1 cellular context compared by ENCODE assay signal in genomic region chr16:20023190-20023589, GRCh38.
TF ChIP-seq lines count a peak whose summit lies in the region.

No MANE protein-coding gene starts in this region.

TF ChIP-seq in GM23338, 12 proteins besides CTCF, POLR2A, EP300 and RAD21:
- TF ChIP-seq REST (IDR thresholded peaks at IDR 0.05; ENCODE audit: unreplicated experiment) (peak; percentile 77), JUNB (IDR thresholded peaks at IDR 0.05; ENCODE audit: unreplicated experiment) (no peak), POLR2AphosphoS5 (IDR thresholded peaks at IDR 0.05; ENCODE audit: low read depth) (no peak), ETS1 (IDR thresholded peaks at IDR 0.05) (no peak)
- TF ChIP-seq, protein P1, sequence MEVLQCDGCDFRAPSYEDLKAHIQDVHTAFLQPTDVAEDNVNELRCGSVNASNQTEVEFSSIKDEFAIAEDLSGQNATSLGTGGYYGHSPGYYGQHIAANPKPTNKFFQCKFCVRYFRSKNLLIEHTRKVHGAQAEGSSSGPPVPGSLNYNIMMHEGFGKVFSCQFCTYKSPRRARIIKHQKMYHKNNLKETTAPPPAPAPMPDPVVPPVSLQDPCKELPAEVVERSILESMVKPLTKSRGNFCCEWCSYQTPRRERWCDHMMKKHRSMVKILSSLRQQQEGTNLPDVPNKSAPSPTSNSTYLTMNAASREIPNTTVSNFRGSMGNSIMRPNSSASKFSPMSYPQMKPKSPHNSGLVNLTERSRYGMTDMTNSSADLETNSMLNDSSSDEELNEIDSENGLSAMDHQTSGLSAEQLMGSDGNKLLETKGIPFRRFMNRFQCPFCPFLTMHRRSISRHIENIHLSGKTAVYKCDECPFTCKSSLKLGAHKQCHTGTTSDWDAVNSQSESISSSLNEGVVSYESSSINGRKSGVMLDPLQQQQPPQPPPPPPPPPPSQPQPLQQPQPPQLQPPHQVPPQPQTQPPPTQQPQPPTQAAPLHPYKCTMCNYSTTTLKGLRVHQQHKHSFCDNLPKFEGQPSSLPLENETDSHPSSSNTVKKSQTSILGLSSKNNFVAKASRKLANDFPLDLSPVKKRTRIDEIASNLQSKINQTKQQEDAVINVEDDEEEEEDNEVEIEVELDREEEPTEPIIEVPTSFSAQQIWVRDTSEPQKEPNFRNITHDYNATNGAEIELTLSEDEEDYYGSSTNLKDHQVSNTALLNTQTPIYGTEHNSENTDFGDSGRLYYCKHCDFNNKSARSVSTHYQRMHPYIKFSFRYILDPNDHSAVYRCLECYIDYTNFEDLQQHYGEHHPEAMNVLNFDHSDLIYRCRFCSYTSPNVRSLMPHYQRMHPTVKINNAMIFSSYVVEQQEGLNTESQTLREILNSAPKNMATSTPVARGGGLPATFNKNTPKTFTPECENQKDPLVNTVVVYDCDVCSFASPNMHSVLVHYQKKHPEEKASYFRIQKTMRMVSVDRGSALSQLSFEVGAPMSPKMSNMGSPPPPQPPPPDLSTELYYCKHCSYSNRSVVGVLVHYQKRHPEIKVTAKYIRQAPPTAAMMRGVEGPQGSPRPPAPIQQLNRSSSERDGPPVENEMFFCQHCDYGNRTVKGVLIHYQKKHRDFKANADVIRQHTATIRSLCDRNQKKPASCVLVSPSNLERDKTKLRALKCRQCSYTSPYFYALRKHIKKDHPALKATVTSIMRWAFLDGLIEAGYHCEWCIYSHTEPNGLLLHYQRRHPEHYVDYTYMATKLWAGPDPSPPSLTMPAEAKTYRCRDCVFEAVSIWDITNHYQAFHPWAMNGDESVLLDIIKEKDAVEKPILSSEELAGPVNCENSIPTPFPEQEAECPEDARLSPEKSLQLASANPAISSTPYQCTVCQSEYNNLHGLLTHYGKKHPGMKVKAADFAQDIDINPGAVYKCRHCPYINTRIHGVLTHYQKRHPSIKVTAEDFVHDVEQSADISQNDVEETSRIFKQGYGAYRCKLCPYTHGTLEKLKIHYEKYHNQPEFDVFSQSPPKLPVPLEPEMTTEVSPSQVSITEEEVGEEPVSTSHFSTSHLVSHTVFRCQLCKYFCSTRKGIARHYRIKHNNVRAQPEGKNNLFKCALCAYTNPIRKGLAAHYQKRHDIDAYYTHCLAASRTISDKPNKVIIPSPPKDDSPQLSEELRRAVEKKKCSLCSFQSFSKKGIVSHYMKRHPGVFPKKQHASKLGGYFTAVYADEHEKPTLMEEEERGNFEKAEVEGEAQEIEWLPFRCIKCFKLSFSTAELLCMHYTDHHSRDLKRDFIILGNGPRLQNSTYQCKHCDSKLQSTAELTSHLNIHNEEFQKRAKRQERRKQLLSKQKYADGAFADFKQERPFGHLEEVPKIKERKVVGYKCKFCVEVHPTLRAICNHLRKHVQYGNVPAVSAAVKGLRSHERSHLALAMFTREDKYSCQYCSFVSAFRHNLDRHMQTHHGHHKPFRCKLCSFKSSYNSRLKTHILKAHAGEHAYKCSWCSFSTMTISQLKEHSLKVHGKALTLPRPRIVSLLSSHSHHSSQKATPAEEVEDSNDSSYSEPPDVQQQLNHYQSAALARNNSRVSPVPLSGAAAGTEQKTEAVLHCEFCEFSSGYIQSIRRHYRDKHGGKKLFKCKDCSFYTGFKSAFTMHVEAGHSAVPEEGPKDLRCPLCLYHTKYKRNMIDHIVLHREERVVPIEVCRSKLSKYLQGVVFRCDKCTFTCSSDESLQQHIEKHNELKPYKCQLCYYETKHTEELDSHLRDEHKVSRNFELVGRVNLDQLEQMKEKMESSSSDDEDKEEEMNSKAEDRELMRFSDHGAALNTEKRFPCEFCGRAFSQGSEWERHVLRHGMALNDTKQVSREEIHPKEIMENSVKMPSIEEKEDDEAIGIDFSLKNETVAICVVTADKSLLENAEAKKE (CRISPR knock-in tag; IDR thresholded peaks at IDR 0.05): no peak
TF ChIP-seq in GM23338: peak in this region for 1.
